ENCODE assay signal across 1 cellular context in genomic region chr3:101544181-101544850, GRCh38.
TF ChIP-seq lines count a peak whose summit lies in the region.

No MANE protein-coding gene starts in this region.

TF ChIP-seq in HepG2, 621 proteins besides CTCF, POLR2A, EP300 and RAD21:
- TF ChIP-seq SP5 (CRISPR knock-in tag; IDR thresholded peaks at IDR 0.05; ENCODE audit: borderline replicate concordance, low read depth) (no peak), ZNF256 (CRISPR knock-in tag; conservative IDR thresholded peaks at IDR 0.05) (no peak), AFF4 (CRISPR knock-in tag; IDR thresholded peaks at IDR 0.05) (no peak), STAG1 (CRISPR knock-in tag; IDR thresholded peaks at IDR 0.05) (peak; percentile 37; the same call in 1 of the 2 replicates)
TF ChIP-seq in HepG2: peak in this region for 1.
